In the genomic region with DNA sequence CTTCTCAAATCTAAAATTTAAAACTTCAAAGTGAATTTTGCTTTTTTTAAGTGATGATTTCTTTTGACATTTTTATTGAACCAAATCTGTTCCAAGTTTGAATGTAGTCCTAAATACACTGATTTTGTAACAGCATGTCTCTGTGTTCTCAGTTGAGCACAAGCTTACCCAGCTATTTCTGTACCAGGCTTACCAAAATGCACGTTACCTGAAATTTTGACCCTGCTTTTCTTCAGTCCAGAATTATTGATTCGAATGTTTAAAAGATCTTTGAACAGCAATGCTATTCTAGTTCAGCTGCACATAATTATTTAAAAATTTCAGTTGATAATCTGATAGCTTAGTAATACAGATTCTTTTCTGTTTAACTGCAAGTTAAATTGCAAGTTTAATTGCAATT, we compare ENCODE assay signal across 7 cellular contexts.
"Had no signal": no experiment of that assay in that cellular context is flagged by ENCODE, and none has a peak within 500 bp of the region (broad histone marks: within the 10 kb centered on the region; RNA-seq: fewer than 3 reads in every experiment).

No MANE protein-coding gene starts in this region.

- H2AFZ ChIP-seq: GM23338 had no signal

- H3K27ac Mint-ChIP-seq: GM23338, H9, IgD-negative memory B cell had no signal

- H3K4me3 ChIP-seq: GM23338 had no signal

- FAIRE-seq: H1, H54, HTR-8/SVneo had no signal

- ATAC-seq: GM23338 had no signal

- H3K27me3 Mint-ChIP-seq: IgD-negative memory B cell had no signal

- H3K4me2 ChIP-seq: GM23338 had no signal

- H3K4me3 Mint-ChIP-seq: GM23338, H9, IgD-negative memory B cell had no signal

- DNase-seq: H9, HCEC 1CT had no signal

- H3K4me1 Mint-ChIP-seq: GM23338, H9, IgD-negative memory B cell had no signal

- H3K9me3 Mint-ChIP-seq: GM23338, H9 had no signal
